ENCODE assay signal across 1 cellular context in the genomic region with DNA sequence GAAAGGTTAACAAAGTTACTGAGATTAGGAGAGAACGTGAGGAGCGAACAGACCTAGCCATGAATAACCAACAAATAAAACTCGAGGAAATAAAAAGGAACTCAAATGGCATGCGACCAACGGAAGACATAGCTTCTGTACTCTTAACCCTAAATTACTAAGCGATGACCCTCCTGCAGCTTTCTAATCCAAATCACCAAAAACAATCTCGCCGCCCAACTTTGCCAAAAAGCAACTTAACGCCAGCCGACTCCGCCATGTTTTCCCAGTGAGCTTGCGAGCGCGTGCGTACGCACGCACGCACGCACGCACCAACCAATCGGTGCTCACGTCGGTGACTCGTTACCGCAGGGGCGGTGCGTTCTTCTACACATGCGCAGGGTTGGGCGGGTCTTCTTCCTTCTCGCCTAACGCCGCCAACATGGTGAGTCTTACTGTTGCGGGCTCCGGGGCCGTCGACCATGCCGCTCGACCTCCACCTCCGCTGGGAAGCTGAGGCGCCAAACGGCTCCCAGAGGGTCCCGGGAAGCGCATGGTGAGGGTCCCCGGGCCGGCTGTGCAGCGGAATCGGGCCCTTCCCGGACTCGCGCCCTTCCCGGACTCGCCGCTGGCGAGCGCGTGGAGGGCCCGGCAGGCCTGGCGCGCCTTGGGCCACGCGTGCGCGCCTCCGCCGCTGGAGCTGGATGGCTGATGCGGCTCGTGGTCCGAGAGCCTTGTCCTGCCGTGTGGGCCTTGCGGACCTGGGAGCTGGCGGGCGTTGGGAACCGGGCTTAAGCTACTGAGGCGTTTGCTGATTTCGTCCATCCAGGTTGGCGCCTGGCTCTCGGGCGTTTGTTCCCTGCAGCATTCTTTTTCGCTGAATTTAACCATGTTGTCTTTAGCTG.
TF ChIP-seq lines count a peak whose summit lies in the region.

A gene (plus strand): TSS at position 400 of the 884 bp plus-strand sequence. CDS start 133 bp downstream, at position 533.

TF ChIP-seq in HepG2, 621 proteins besides CTCF, POLR2A, EP300 and RAD21 (continued from another document and continues in another):
- peak; percentile 90; the same call in 1 of the 2 replicates for TF ChIP-seq ZNF619 (CRISPR knock-in tag; IDR thresholded peaks at IDR 0.05)
- TF ChIP-seq ZNF850 (CRISPR knock-in tag; conservative IDR thresholded peaks at IDR 0.05): no peak
- peak; percentile 87; the same call in 1 of the 2 replicates for TF ChIP-seq ZNF766 (CRISPR knock-in tag; IDR thresholded peaks at IDR 0.05; ENCODE audit: borderline replicate concordance)
- no peak for TF ChIP-seq ARID2 (CRISPR knock-in tag; IDR thresholded peaks at IDR 0.05; ENCODE audit: borderline replicate concordance)
- TF ChIP-seq, protein P1, sequence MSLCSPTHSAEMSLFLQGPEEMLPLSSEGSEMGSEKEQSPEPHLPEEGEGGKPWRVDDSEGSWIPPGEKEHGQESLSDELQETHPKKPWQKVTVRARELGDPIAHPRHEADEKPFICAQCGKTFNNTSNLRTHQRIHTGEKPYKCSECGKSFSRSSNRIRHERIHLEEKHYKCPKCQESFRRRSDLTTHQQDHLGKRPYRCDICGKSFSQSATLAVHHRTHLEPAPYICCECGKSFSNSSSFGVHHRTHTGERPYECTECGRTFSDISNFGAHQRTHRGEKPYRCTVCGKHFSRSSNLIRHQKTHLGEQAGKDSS (CRISPR knock-in tag; IDR thresholded peaks at IDR 0.05; ENCODE audit: borderline replicate concordance, low read depth): 0 out of 2 replicates have a peak, but pooled peaks have one; percentile 25
- peak; percentile 86; the same call in 1 of the 2 replicates for TF ChIP-seq ZZZ3 (CRISPR knock-in tag; IDR thresholded peaks at IDR 0.05; ENCODE audit: borderline replicate concordance)
- TF ChIP-seq, protein P2, sequence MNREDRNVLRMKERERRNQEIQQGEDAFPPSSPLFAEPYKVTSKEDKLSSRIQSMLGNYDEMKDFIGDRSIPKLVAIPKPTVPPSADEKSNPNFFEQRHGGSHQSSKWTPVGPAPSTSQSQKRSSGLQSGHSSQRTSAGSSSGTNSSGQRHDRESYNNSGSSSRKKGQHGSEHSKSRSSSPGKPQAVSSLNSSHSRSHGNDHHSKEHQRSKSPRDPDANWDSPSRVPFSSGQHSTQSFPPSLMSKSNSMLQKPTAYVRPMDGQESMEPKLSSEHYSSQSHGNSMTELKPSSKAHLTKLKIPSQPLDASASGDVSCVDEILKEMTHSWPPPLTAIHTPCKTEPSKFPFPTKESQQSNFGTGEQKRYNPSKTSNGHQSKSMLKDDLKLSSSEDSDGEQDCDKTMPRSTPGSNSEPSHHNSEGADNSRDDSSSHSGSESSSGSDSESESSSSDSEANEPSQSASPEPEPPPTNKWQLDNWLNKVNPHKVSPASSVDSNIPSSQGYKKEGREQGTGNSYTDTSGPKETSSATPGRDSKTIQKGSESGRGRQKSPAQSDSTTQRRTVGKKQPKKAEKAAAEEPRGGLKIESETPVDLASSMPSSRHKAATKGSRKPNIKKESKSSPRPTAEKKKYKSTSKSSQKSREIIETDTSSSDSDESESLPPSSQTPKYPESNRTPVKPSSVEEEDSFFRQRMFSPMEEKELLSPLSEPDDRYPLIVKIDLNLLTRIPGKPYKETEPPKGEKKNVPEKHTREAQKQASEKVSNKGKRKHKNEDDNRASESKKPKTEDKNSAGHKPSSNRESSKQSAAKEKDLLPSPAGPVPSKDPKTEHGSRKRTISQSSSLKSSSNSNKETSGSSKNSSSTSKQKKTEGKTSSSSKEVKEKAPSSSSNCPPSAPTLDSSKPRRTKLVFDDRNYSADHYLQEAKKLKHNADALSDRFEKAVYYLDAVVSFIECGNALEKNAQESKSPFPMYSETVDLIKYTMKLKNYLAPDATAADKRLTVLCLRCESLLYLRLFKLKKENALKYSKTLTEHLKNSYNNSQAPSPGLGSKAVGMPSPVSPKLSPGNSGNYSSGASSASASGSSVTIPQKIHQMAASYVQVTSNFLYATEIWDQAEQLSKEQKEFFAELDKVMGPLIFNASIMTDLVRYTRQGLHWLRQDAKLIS (CRISPR knock-in tag; IDR thresholded peaks at IDR 0.05): no peak; the same call in 1 of the 2 replicates
- peak; percentile 73; the same call in 1 of the 2 replicates for TF ChIP-seq ZNF709 (CRISPR knock-in tag; IDR thresholded peaks at IDR 0.05)
- TF ChIP-seq, protein P3, sequence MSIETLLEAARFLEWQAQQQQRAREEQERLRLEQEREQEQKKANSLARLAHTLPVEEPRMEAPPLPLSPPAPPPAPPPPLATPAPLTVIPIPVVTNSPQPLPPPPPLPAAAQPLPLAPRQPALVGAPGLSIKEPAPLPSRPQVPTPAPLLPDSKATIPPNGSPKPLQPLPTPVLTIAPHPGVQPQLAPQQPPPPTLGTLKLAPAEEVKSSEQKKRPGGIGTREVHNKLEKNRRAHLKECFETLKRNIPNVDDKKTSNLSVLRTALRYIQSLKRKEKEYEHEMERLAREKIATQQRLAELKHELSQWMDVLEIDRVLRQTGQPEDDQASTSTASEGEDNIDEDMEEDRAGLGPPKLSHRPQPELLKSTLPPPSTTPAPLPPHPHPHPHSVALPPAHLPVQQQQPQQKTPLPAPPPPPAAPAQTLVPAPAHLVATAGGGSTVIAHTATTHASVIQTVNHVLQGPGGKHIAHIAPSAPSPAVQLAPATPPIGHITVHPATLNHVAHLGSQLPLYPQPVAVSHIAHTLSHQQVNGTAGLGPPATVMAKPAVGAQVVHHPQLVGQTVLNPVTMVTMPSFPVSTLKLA (IDR thresholded peaks at IDR 0.05): peak; percentile 71
- peak; percentile 63; the same call in 1 of the 2 replicates for TF ChIP-seq ZNF510 (CRISPR knock-in tag; IDR thresholded peaks at IDR 0.05; ENCODE audit: low read depth)
- TF ChIP-seq FLYWCH1 (CRISPR knock-in tag; IDR thresholded peaks at IDR 0.05): no peak
- TF ChIP-seq, protein P4, sequence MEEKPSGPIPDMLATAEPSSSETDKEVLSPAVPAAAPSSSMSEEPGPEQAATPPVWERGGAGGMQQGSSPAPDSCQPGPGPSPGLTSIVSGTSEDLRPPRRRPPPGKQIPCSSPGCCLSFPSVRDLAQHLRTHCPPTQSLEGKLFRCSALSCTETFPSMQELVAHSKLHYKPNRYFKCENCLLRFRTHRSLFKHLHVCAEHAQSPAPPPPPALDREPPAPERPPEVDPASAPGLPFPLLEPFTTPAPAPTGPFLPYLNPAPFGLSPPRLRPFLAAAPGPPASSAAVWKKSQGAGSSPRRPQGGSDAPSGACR (CRISPR knock-in tag; IDR thresholded peaks at IDR 0.05): no peak
- TF ChIP-seq CBFB (CRISPR knock-in tag; IDR thresholded peaks at IDR 0.05): no peak; the same call in 1 of the 2 replicates
- no peak; the same call in 1 of the 2 replicates for TF ChIP-seq NFIC (IDR thresholded peaks at IDR 0.05; ENCODE audit: low read length)
- no peak for TF ChIP-seq CBX1 (IDR thresholded peaks at IDR 0.05; ENCODE audit: low read depth)
- TF ChIP-seq, protein P5, sequence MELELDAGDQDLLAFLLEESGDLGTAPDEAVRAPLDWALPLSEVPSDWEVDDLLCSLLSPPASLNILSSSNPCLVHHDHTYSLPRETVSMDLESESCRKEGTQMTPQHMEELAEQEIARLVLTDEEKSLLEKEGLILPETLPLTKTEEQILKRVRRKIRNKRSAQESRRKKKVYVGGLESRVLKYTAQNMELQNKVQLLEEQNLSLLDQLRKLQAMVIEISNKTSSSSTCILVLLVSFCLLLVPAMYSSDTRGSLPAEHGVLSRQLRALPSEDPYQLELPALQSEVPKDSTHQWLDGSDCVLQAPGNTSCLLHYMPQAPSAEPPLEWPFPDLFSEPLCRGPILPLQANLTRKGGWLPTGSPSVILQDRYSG (CRISPR knock-in tag; IDR thresholded peaks at IDR 0.05): no peak
- TF ChIP-seq GABPA (IDR thresholded peaks at IDR 0.05; ENCODE audit: low read depth, low read length): no peak
- TF ChIP-seq GABPA (CRISPR knock-in tag; IDR thresholded peaks at IDR 0.05; ENCODE audit: low read depth): peak; percentile 61
- no peak for TF ChIP-seq MEIS1 (CRISPR knock-in tag; IDR thresholded peaks at IDR 0.05; ENCODE audit: borderline replicate concordance)
- TF ChIP-seq, protein P6, sequence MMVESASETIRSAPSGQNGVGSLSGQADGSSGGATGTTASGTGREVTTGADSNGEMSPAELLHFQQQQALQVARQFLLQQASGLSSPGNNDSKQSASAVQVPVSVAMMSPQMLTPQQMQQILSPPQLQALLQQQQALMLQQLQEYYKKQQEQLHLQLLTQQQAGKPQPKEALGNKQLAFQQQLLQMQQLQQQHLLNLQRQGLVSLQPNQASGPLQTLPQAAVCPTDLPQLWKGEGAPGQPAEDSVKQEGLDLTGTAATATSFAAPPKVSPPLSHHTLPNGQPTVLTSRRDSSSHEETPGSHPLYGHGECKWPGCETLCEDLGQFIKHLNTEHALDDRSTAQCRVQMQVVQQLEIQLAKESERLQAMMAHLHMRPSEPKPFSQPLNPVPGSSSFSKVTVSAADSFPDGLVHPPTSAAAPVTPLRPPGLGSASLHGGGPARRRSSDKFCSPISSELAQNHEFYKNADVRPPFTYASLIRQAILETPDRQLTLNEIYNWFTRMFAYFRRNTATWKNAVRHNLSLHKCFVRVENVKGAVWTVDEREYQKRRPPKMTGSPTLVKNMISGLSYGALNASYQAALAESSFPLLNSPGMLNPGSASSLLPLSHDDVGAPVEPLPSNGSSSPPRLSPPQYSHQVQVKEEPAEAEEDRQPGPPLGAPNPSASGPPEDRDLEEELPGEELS (CRISPR knock-in tag; IDR thresholded peaks at IDR 0.05): no peak
- peak; percentile 73; the same call in 1 of the 2 replicates for TF ChIP-seq ZNF605 (CRISPR knock-in tag; IDR thresholded peaks at IDR 0.05)
- TF ChIP-seq, protein P7, sequence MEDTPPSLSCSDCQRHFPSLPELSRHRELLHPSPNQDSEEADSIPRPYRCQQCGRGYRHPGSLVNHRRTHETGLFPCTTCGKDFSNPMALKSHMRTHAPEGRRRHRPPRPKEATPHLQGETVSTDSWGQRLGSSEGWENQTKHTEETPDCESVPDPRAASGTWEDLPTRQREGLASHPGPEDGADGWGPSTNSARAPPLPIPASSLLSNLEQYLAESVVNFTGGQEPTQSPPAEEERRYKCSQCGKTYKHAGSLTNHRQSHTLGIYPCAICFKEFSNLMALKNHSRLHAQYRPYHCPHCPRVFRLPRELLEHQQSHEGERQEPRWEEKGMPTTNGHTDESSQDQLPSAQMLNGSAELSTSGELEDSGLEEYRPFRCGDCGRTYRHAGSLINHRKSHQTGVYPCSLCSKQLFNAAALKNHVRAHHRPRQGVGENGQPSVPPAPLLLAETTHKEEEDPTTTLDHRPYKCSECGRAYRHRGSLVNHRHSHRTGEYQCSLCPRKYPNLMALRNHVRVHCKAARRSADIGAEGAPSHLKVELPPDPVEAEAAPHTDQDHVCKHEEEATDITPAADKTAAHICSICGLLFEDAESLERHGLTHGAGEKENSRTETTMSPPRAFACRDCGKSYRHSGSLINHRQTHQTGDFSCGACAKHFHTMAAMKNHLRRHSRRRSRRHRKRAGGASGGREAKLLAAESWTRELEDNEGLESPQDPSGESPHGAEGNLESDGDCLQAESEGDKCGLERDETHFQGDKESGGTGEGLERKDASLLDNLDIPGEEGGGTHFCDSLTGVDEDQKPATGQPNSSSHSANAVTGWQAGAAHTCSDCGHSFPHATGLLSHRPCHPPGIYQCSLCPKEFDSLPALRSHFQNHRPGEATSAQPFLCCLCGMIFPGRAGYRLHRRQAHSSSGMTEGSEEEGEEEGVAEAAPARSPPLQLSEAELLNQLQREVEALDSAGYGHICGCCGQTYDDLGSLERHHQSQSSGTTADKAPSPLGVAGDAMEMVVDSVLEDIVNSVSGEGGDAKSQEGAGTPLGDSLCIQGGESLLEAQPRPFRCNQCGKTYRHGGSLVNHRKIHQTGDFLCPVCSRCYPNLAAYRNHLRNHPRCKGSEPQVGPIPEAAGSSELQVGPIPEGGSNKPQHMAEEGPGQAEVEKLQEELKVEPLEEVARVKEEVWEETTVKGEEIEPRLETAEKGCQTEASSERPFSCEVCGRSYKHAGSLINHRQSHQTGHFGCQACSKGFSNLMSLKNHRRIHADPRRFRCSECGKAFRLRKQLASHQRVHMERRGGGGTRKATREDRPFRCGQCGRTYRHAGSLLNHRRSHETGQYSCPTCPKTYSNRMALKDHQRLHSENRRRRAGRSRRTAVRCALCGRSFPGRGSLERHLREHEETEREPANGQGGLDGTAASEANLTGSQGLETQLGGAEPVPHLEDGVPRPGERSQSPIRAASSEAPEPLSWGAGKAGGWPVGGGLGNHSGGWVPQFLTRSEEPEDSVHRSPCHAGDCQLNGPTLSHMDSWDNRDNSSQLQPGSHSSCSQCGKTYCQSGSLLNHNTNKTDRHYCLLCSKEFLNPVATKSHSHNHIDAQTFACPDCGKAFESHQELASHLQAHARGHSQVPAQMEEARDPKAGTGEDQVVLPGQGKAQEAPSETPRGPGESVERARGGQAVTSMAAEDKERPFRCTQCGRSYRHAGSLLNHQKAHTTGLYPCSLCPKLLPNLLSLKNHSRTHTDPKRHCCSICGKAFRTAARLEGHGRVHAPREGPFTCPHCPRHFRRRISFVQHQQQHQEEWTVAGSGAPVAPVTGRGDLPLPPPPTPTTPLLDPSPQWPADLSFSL (CRISPR knock-in tag; IDR thresholded peaks at IDR 0.05): no peak
- 0 out of 2 replicates have a peak, but pooled peaks have one; percentile 55 for TF ChIP-seq ZNF543 (CRISPR knock-in tag; IDR thresholded peaks at IDR 0.05)
- peak; percentile 78; the same call in 1 of the 2 replicates for TF ChIP-seq AHR (CRISPR knock-in tag; IDR thresholded peaks at IDR 0.05)
- TF ChIP-seq LCORL (IDR thresholded peaks at IDR 0.05): no peak
- no peak for TF ChIP-seq LCORL (CRISPR knock-in tag; IDR thresholded peaks at IDR 0.05)
- TF ChIP-seq ZMYM3 (CRISPR knock-in tag; IDR thresholded peaks at IDR 0.05): no peak
- TF ChIP-seq, protein P8, sequence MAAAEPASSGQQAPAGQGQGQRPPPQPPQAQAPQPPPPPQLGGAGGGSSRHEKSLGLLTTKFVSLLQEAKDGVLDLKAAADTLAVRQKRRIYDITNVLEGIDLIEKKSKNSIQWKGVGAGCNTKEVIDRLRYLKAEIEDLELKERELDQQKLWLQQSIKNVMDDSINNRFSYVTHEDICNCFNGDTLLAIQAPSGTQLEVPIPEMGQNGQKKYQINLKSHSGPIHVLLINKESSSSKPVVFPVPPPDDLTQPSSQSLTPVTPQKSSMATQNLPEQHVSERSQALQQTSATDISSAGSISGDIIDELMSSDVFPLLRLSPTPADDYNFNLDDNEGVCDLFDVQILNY (CRISPR knock-in tag; conservative IDR thresholded peaks at IDR 0.05): 0 out of 2 replicates have a peak, but pooled peaks have one; percentile 53
- peak; percentile 100 for TF ChIP-seq RBFOX2 (IDR thresholded peaks at IDR 0.05; ENCODE audit: low read depth, low read length)
- peak; percentile 83; the same call in 1 of the 2 replicates for TF ChIP-seq SMAD1 (CRISPR knock-in tag; IDR thresholded peaks at IDR 0.05; ENCODE audit: borderline replicate concordance, low read depth)
- no peak for TF ChIP-seq DPF2 (CRISPR knock-in tag; IDR thresholded peaks at IDR 0.05; ENCODE audit: borderline replicate concordance, low read depth)
- TF ChIP-seq ZKSCAN5 (CRISPR knock-in tag; IDR thresholded peaks at IDR 0.05): no peak
- TF ChIP-seq NFKB2 (CRISPR knock-in tag; IDR thresholded peaks at IDR 0.05; ENCODE audit: borderline replicate concordance): peak; percentile 80; the same call in 1 of the 2 replicates
- peak; percentile 19; the same call in 1 of the 2 replicates for TF ChIP-seq MIXL1 (CRISPR knock-in tag; IDR thresholded peaks at IDR 0.05)
- no peak for TF ChIP-seq ATRX (CRISPR knock-in tag; IDR thresholded peaks at IDR 0.05; ENCODE audit: borderline replicate concordance)
- TF ChIP-seq ZBTB42 (CRISPR knock-in tag; IDR thresholded peaks at IDR 0.05): 0 out of 2 replicates have a peak, but pooled peaks have one; percentile 59
